ENCODE assay signal across 1 cellular context in the genomic region with DNA sequence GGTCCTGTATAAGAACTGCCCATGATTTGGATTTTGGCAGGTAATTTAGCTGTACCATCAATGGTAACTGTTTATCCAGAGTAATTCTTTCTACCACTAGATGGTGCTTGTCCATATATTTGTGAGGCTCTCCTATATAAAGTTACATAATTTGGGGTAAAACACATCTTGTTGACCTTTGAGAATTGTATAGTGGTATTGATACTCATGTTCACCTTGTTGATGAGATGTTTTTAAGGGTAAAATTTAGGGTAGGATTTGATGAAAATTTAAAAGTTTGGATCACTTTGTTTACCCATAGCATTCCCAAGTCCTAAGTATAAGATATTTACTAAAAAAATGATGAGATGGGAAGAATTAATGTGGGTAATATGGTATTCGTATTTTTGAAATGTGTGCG.
TF ChIP-seq lines count a peak whose summit lies in the region.

No MANE protein-coding gene starts in this region.

TF ChIP-seq in SK-N-SH treated with all-trans-retinoic acid at 6 μM for 48 hours, 23 proteins besides CTCF, POLR2A, EP300 and RAD21 (continued from another document):
- TF ChIP-seq, protein P1, sequence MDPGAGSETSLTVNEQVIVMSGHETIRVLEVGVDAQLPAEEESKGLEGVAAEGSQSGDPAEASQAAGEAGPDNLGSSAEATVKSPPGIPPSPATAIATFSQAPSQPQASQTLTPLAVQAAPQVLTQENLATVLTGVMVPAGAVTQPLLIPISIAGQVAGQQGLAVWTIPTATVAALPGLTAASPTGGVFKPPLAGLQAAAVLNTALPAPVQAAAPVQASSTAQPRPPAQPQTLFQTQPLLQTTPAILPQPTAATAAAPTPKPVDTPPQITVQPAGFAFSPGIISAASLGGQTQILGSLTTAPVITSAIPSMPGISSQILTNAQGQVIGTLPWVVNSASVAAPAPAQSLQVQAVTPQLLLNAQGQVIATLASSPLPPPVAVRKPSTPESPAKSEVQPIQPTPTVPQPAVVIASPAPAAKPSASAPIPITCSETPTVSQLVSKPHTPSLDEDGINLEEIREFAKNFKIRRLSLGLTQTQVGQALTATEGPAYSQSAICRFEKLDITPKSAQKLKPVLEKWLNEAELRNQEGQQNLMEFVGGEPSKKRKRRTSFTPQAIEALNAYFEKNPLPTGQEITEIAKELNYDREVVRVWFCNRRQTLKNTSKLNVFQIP (CRISPR knock-in tag; IDR thresholded peaks at IDR 0.05; ENCODE audit: borderline replicate concordance, low read depth), result no peak
- TF ChIP-seq CSDC2 (CRISPR knock-in tag; IDR thresholded peaks at IDR 0.05), result no peak
- no peak for TF ChIP-seq ZNF565 (CRISPR knock-in tag; conservative IDR thresholded peaks at IDR 0.05; ENCODE audit: low read depth)
- no peak for TF ChIP-seq ZFP30 (CRISPR knock-in tag; IDR thresholded peaks at IDR 0.05)
- no peak for TF ChIP-seq ZFP3 (CRISPR knock-in tag; IDR thresholded peaks at IDR 0.05)
- TF ChIP-seq BACH2 (CRISPR knock-in tag; IDR thresholded peaks at IDR 0.05; ENCODE audit: borderline replicate concordance), result no peak
- no peak for TF ChIP-seq SNAI2 (CRISPR knock-in tag; IDR thresholded peaks at IDR 0.05)
- no peak for TF ChIP-seq ZNF8 (CRISPR knock-in tag; IDR thresholded peaks at IDR 0.05)
